ENCODE assay signal across 1 cellular context in the genomic region with DNA sequence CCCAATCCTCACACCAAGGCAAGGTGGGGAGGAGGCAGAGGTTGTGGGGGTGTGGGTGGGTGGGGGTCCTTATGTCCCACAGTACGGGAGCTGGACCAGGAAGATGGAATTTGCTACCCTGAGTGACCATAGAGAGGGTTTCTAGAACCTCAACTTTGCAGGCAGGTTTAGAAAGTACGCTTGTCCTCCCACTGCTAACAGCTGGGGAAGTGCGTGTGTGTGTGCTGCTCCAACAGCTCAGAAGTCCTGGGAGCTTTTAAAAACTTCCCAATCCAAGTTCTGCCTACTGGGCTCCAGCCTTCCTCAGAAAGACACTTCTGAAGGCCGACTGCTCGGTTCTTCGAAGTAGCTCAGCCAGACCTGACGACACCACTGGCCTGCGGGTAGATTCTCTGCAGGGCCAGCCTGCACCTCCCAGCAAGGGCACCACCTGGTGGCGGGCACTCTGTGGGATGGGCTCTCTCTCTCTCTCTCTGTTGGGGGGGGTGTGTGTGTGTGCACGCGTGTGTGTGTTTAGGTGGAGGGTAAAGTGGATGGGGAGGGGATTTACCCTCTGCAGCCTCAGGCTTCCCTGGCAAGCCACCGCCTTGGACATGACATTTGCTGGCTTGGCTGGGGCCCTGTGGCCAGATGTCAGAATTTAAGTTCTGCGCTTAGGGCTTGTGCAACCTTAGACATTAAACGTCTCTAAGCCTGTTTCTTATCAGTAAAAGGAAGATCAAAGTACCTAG.
TF ChIP-seq lines count a peak whose summit lies in the region.

No MANE protein-coding gene starts in this region.

TF ChIP-seq in HEK293, 187 proteins besides CTCF, POLR2A, EP300 and RAD21 (continued from another document):
- no peak for TF ChIP-seq ZXDB (tag by site-specific recombination; IDR thresholded peaks at IDR 0.05)
- TF ChIP-seq ZNF473 (tag by site-specific recombination; IDR thresholded peaks at IDR 0.05) = no peak
- peak; percentile 59 for TF ChIP-seq ZIC2 (tag by site-specific recombination; IDR thresholded peaks at IDR 0.05)
- TF ChIP-seq ZNF514 (tag by site-specific recombination; IDR thresholded peaks at IDR 0.05) = no peak
- TF ChIP-seq, protein P1, sequence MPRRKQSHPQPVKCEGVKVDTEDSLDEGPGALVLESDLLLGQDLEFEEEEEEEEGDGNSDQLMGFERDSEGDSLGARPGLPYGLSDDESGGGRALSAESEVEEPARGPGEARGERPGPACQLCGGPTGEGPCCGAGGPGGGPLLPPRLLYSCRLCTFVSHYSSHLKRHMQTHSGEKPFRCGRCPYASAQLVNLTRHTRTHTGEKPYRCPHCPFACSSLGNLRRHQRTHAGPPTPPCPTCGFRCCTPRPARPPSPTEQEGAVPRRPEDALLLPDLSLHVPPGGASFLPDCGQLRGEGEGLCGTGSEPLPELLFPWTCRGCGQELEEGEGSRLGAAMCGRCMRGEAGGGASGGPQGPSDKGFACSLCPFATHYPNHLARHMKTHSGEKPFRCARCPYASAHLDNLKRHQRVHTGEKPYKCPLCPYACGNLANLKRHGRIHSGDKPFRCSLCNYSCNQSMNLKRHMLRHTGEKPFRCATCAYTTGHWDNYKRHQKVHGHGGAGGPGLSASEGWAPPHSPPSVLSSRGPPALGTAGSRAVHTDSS (tag by site-specific recombination; IDR thresholded peaks at IDR 0.05) = no peak
- no peak; the same call in 1 of the 2 replicates for TF ChIP-seq ZNF394 (tag by site-specific recombination; IDR thresholded peaks at IDR 0.05; ENCODE audit: borderline replicate concordance)
- no peak for TF ChIP-seq ZNF660 (tag by site-specific recombination; IDR thresholded peaks at IDR 0.05)
- TF ChIP-seq GLIS2 (tag by site-specific recombination; IDR thresholded peaks at IDR 0.05) = no peak
- peak; percentile 54; the same call in 1 of the 2 replicates for TF ChIP-seq GLIS1 (tag by site-specific recombination; IDR thresholded peaks at IDR 0.05)
- no peak for TF ChIP-seq OSR2 (tag by site-specific recombination; IDR thresholded peaks at IDR 0.05)
- TF ChIP-seq, protein P2, sequence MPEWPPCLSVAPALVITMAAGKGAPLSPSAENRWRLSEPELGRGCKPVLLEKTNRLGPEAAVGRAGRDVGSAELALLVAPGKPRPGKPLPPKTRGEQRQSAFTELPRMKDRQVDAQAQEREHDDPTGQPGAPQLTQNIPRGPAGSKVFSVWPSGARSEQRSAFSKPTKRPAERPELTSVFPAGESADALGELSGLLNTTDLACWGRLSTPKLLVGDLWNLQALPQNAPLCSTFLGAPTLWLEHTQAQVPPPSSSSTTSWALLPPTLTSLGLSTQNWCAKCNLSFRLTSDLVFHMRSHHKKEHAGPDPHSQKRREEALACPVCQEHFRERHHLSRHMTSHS (tag by site-specific recombination; IDR thresholded peaks at IDR 0.05) = no peak
- 0 out of 2 replicates have a peak, but pooled peaks have one; percentile 38 for TF ChIP-seq ZFP37 (tag by site-specific recombination; IDR thresholded peaks at IDR 0.05)
- no peak for TF ChIP-seq KLF10 (tag by site-specific recombination; IDR thresholded peaks at IDR 0.05)
- TF ChIP-seq, protein P3, sequence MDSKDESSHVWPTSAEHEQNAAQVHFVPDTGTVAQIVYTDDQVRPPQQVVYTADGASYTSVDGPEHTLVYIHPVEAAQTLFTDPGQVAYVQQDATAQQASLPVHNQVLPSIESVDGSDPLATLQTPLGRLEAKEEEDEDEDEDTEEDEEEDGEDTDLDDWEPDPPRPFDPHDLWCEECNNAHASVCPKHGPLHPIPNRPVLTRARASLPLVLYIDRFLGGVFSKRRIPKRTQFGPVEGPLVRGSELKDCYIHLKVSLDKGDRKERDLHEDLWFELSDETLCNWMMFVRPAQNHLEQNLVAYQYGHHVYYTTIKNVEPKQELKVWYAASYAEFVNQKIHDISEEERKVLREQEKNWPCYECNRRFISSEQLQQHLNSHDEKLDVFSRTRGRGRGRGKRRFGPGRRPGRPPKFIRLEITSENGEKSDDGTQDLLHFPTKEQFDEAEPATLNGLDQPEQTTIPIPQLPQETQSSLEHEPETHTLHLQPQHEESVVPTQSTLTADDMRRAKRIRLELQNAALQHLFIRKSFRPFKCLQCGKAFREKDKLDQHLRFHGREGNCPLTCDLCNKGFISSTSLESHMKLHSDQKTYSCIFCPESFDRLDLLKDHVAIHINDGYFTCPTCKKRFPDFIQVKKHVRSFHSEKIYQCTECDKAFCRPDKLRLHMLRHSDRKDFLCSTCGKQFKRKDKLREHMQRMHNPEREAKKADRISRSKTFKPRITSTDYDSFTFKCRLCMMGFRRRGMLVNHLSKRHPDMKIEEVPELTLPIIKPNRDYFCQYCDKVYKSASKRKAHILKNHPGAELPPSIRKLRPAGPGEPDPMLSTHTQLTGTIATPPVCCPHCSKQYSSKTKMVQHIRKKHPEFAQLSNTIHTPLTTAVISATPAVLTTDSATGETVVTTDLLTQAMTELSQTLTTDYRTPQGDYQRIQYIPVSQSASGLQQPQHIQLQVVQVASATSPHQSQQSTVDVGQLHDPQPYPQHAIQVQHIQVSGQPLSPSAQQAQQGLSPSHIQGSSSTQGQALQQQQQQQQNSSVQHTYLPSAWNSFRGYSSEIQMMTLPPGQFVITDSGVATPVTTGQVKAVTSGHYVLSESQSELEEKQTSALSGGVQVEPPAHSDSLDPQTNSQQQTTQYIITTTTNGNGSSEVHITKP (tag by site-specific recombination; IDR thresholded peaks at IDR 0.05) = peak; percentile 44
- TF ChIP-seq, protein P4, sequence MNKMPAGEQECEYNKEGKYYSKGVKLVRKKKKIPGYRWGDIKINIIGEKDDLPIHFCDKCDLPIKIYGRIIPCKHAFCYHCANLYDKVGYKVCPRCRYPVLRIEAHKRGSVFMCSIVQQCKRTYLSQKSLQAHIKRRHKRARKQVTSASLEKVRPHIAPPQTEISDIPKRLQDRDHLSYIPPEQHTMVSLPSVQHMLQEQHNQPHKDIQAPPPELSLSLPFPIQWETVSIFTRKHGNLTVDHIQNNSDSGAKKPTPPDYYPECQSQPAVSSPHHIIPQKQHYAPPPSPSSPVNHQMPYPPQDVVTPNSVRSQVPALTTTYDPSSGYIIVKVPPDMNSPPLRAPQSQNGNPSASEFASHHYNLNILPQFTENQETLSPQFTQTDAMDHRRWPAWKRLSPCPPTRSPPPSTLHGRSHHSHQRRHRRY (tag by site-specific recombination; IDR thresholded peaks at IDR 0.05) = no peak
- TF ChIP-seq ZNF791 (tag by site-specific recombination; IDR thresholded peaks at IDR 0.05) = no peak
- TF ChIP-seq, protein P5, sequence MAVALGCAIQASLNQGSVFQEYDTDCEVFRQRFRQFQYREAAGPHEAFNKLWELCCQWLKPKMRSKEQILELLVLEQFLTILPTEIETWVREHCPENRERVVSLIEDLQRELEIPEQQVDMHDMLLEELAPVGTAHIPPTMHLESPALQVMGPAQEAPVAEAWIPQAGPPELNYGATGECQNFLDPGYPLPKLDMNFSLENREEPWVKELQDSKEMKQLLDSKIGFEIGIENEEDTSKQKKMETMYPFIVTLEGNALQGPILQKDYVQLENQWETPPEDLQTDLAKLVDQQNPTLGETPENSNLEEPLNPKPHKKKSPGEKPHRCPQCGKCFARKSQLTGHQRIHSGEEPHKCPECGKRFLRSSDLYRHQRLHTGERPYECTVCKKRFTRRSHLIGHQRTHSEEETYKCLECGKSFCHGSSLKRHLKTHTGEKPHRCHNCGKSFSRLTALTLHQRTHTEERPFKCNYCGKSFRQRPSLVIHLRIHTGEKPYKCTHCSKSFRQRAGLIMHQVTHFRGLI (tag by site-specific recombination; IDR thresholded peaks at IDR 0.05) = no peak
- TF ChIP-seq WT1 (tag by site-specific recombination; IDR thresholded peaks at IDR 0.05) = no peak
- TF ChIP-seq ZNF549 (tag by site-specific recombination; IDR thresholded peaks at IDR 0.05) = no peak
- no peak for TF ChIP-seq TCF7L2 (IDR thresholded peaks at IDR 0.05; ENCODE audit: borderline replicate concordance, low read depth, low read length)
- TF ChIP-seq, protein P6, sequence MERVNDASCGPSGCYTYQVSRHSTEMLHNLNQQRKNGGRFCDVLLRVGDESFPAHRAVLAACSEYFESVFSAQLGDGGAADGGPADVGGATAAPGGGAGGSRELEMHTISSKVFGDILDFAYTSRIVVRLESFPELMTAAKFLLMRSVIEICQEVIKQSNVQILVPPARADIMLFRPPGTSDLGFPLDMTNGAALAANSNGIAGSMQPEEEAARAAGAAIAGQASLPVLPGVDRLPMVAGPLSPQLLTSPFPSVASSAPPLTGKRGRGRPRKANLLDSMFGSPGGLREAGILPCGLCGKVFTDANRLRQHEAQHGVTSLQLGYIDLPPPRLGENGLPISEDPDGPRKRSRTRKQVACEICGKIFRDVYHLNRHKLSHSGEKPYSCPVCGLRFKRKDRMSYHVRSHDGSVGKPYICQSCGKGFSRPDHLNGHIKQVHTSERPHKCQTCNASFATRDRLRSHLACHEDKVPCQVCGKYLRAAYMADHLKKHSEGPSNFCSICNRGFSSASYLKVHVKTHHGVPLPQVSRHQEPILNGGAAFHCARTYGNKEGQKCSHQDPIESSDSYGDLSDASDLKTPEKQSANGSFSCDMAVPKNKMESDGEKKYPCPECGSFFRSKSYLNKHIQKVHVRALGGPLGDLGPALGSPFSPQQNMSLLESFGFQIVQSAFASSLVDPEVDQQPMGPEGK (tag by site-specific recombination; IDR thresholded peaks at IDR 0.05) = peak; percentile 61
- no peak for TF ChIP-seq ZNF830 (tag by site-specific recombination; IDR thresholded peaks at IDR 0.05; ENCODE audit: low read depth)
- TF ChIP-seq ZNF223 (tag by site-specific recombination; IDR thresholded peaks at IDR 0.05) = 0 out of 2 replicates have a peak, but pooled peaks have one; percentile 16
- TF ChIP-seq ZBTB8A (tag by site-specific recombination; IDR thresholded peaks at IDR 0.05) = peak; percentile 41; the same call in 1 of the 2 replicates
- peak; percentile 53 for TF ChIP-seq ZNF654 (tag by site-specific recombination; IDR thresholded peaks at IDR 0.05; ENCODE audit: low read depth)
- TF ChIP-seq, protein P7, sequence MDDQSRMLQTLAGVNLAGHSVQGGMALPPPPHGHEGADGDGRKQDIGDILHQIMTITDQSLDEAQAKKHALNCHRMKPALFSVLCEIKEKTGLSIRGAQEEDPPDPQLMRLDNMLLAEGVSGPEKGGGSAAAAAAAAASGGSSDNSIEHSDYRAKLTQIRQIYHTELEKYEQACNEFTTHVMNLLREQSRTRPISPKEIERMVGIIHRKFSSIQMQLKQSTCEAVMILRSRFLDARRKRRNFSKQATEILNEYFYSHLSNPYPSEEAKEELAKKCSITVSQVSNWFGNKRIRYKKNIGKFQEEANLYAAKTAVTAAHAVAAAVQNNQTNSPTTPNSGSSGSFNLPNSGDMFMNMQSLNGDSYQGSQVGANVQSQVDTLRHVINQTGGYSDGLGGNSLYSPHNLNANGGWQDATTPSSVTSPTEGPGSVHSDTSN (CRISPR knock-in tag; IDR thresholded peaks at IDR 0.05) = no peak
- TF ChIP-seq ZNF2 (tag by site-specific recombination; IDR thresholded peaks at IDR 0.05) = peak; percentile 40; the same call in 1 of the 2 replicates
- TF ChIP-seq ZNF677 (tag by site-specific recombination; IDR thresholded peaks at IDR 0.05) = no peak
- no peak for TF ChIP-seq ZNF623 (tag by site-specific recombination; IDR thresholded peaks at IDR 0.05)
- TF ChIP-seq, protein P8, sequence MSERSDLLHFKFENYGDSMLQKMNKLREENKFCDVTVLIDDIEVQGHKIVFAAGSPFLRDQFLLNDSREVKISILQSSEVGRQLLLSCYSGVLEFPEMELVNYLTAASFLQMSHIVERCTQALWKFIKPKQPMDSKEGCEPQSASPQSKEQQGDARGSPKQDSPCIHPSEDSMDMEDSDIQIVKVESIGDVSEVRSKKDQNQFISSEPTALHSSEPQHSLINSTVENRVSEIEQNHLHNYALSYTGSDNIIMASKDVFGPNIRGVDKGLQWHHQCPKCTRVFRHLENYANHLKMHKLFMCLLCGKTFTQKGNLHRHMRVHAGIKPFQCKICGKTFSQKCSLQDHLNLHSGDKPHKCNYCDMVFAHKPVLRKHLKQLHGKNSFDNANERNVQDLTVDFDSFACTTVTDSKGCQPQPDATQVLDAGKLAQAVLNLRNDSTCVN (tag by site-specific recombination; optimal IDR thresholded peaks at IDR 0.05) = peak; percentile 13
TF ChIP-seq in HEK293: peak in this region for 15.
